In genomic region chr22:49323751-49324415, GRCh38 we compare ENCODE assay signal across 21 cellular contexts.
DNase-seq lines count a peak whose midpoint lies in the region; ATAC-seq and TF ChIP-seq lines count a peak whose summit lies in the region.
"Had no signal": no experiment of that assay in that cellular context is flagged by ENCODE, and none has a peak within 500 bp of the region (broad histone marks: within the 10 kb centered on the region; RNA-seq: fewer than 3 reads in every experiment).

No MANE protein-coding gene starts in this region.

- WGBS in esophagus muscularis mucosa = 86% methylated on average over 15 of the region's 20 CpGs
- WGBS in gastroesophageal sphincter (ENCODE audit: low coverage in 1 of 2), 2 donors = 72% methylated on average over 2 of the region's 20 CpGs; no CpG with 5 or more reads in 1 of the 2 donors

- no peaks in the 10 kb centered on the region for H3K4me1 ChIP-seq in esophagus muscularis mucosa
- no peaks in the 10 kb centered on the region for H3K4me1 ChIP-seq in gastroesophageal sphincter
- H3K4me1 ChIP-seq: SJCRH30 had no signal

- no peaks in the 10 kb centered on the region for H3K4me1 Mint-ChIP-seq in progenitor cell of endocrine pancreas (ENCODE audit: low read depth)
- H3K4me1 Mint-ChIP-seq: T-cell had no signal

- peaks cover 40% of the 10 kb centered on the region for H3K27me3 Mint-ChIP-seq in progenitor cell of endocrine pancreas

- H3K36me3 Mint-ChIP-seq in progenitor cell of endocrine pancreas (ENCODE audit: insufficient read depth) = no peaks in the 10 kb centered on the region
- H3K36me3 Mint-ChIP-seq: activated naive CD4-positive, alpha-beta T cell treated with anti-CD3 and anti-CD28 coated beads, Interleukin-2, amount 10 ng/mL, durations not matched to agents 7 days and 5 days; CD4-positive, alpha-beta memory T cell had no signal

- ATAC-seq in gastroesophageal sphincter = no peak
- ATAC-seq in HG03135 (IDR thresholded peaks at IDR 0.05; ENCODE audit: unreplicated experiment) = no peak

- H3K4me3 Mint-ChIP-seq in progenitor cell of endocrine pancreas (ENCODE audit: low read depth) = no peak overlapping the region
- H3K4me3 Mint-ChIP-seq: activated naive CD4-positive, alpha-beta T cell treated with anti-CD3 and anti-CD28 coated beads, Interleukin-2, amount 10 ng/mL, durations not matched to agents 7 days and 5 days; dendritic cell treated with granulocyte-macrophage colony-stimulating factor and Interleukin-4, amounts not matched to agents 40 ng/mL and 50 ng/mL, for 4 days had no signal

- H3K27ac ChIP-seq in esophagus muscularis mucosa (replicated peaks in 1 of 4) (no peak overlapping the region), gastroesophageal sphincter (no peak overlapping the region)
- H3K27ac ChIP-seq: neutrophil, SJCRH30 had no signal

- intact Hi-C loops in esophagus muscularis mucosa (cut with DNase I) = loop anchor here (10.0 kb wide), 1 partner anchor 61 kb away; no protein-coding TSS in a partner anchor

- no peak overlapping the region for H3K27ac Mint-ChIP-seq in progenitor cell of endocrine pancreas
- H3K27ac Mint-ChIP-seq: activated naive CD4-positive, alpha-beta T cell treated with anti-CD3 and anti-CD28 coated beads, Interleukin-2, amount 10 ng/mL, durations not matched to agents 7 days and 5 days; CD4-positive, alpha-beta memory T cell; dendritic cell treated with granulocyte-macrophage colony-stimulating factor and Interleukin-4, amounts not matched to agents 40 ng/mL and 50 ng/mL, for 4 days; T-cell had no signal

- DNase-seq in AG20443 (ENCODE audit: low spot score) = peak; percentile 4
- DNase-seq in GM03348 (ENCODE audit: low spot score) = peak; percentile 4
- DNase-seq in esophagus muscularis mucosa (ENCODE audit: extremely low spot score) = peak; percentile 72
- peak; percentile 9 for DNase-seq in progenitor cell of endocrine pancreas (ENCODE audit: low spot score, unreplicated experiment)
- no peak for DNase-seq in NCI-H446 treated with DMSO at 0.1 percent for 48 hours (lab: John Stamatoyannopoulos, UW)
- DNase-seq: activated naive CD4-positive, alpha-beta T cell treated with anti-CD3 and anti-CD28 coated beads, Interleukin-2, amount 10 ng/mL, durations not matched to agents 7 days and 5 days; activated T-cell treated with anti-CD3 and anti-CD28 coated beads, Interleukin-2, amount 50 U/mL, for 48 hours; CD4-positive, alpha-beta memory T cell; Karpas-422; NCI-H1694; NCI-H2171; NCI-H524 treated with DMSO at 0.1 percent for 48 hours; SJCRH30; small intestine; stimulated activated CD4-positive, alpha-beta T cell treated with anti-CD3 and anti-CD28 coated beads, Interleukin-2, amount 100 ng/mL, for 24 hours; substantia nigra; T-cell had no signal

- TF ChIP-seq POLR2A in esophagus muscularis mucosa (IDR thresholded peaks at IDR 0.05; ENCODE audit: low read depth) (no peak), gastroesophageal sphincter (IDR thresholded peaks at IDR 0.05) (no peak)

- TF ChIP-seq EP300 in esophagus muscularis mucosa (IDR thresholded peaks at IDR 0.05) (no peak), gastroesophageal sphincter (IDR thresholded peaks at IDR 0.05) (no peak)

- H3K9me3 ChIP-seq in esophagus muscularis mucosa (peaks cover 0 to 26% (median 13%) of the 10 kb centered on the region in 4 donors), gastroesophageal sphincter (peaks cover 0 to 32% (median 0%) of the 10 kb centered on the region in 3 donors)
- H3K9me3 ChIP-seq: neutrophil, SJCRH30 had no signal

- TF ChIP-seq CTCF in esophagus muscularis mucosa (IDR thresholded peaks at IDR 0.05) = no peak
- TF ChIP-seq CTCF in progenitor cell of endocrine pancreas (IDR thresholded peaks at IDR 0.05; ENCODE audit: unreplicated experiment) = no peak
- no peak for TF ChIP-seq CTCF in gastroesophageal sphincter (IDR thresholded peaks at IDR 0.05)

- no peaks in the 10 kb centered on the region for H3K36me3 ChIP-seq in esophagus muscularis mucosa
- H3K36me3 ChIP-seq in gastroesophageal sphincter = no peaks in the 10 kb centered on the region
- H3K36me3 ChIP-seq: neutrophil, SJCRH30 had no signal

- H3K9me3 Mint-ChIP-seq in progenitor cell of endocrine pancreas (ENCODE audit: low read depth) = peaks cover 3% of the 10 kb centered on the region
- H3K9me3 Mint-ChIP-seq: dendritic cell treated with granulocyte-macrophage colony-stimulating factor and Interleukin-4, amounts not matched to agents 40 ng/mL and 50 ng/mL, for 4 days had no signal

- no peak overlapping the region for H3K4me3 ChIP-seq in esophagus muscularis mucosa
- H3K4me3 ChIP-seq in gastroesophageal sphincter = no peak overlapping the region
- H3K4me3 ChIP-seq: SJCRH30 had no signal

- H3K27me3 ChIP-seq in esophagus muscularis mucosa (peaks cover 0 to 79% (median 0%) of the 10 kb centered on the region in 4 donors), gastroesophageal sphincter (peaks cover 56% of the 10 kb centered on the region)
